In the genomic region with DNA sequence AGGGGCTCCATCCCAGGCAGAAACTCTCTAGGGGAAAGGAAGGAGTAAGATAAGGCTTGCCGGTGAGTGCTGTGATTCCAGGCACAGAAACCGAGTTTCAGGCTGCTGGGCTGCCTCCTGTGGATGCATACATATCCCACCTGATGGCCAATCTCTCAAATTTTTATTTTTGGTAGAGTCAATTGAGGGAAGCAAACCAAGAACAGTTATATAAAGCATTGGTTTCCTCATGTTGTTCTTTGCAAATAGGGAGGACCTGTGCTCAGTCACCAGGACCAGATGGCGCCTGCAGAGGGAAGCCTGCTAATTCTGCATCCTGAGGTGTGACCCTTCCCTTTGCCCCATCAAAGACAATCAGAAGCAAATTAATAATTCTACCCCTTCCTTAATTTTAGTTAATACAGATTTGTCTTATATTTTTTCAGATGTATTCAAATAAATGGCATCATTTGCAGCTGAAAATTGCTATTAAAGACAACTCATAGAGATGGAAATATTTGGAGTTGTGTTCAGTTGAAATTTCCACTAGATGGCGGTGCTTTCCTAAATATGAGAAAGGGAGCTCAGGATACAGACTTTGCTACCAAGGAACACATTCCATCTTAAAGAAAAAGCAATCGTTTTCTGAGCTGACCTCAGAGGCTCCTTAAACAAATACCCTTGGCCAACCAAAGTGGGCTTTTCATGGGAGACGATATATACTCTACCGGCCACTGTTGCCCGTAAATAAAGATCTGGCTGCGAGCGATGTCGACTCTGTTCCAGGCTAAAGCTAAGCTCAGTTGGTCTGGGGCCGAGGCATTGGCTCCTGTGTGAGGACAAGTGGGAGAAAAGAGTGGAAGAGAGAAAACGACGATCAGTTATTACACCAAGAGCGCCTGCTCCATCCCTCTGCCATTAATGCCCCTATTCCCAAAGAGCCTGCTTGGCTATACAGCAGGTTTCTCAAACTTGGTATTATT, we compare ENCODE assay signal across 8 cellular contexts.
DNase-seq lines count a peak whose midpoint lies in the region; ATAC-seq, FAIRE-seq and TF ChIP-seq lines count a peak whose summit lies in the region.

No MANE protein-coding gene starts in this region.

- H3K9me3 Mint-ChIP-seq in MCF 10A (ENCODE audit: unreplicated experiment) (no peaks in the 10 kb centered on the region), type B pancreatic cell (no peaks in the 10 kb centered on the region)

- H3K4me1 ChIP-seq in kidney (ENCODE audit: control insufficient read depth in 1 of 2, insufficient read depth in 1 of 2, low read depth in 1 of 2, low read length in 2 of 2) = no peaks in the 10 kb centered on the region

- no peak overlapping the region for H3K9ac ChIP-seq in kidney (ENCODE audit: low read length in 2 of 2)

- H3K27me3 Mint-ChIP-seq in MCF 10A (ENCODE audit: insufficient read depth, unreplicated experiment) (peaks cover 18% of the 10 kb centered on the region), type B pancreatic cell (peaks cover 5% of the 10 kb centered on the region)

- ATAC-seq in GM19372 (IDR thresholded peaks at IDR 0.05; ENCODE audit: low read depth, unreplicated experiment) (peak; percentile 62), HG03280 (IDR thresholded peaks at IDR 0.05; ENCODE audit: unreplicated experiment) (no peak), GM21825 (IDR thresholded peaks at IDR 0.05; ENCODE audit: unreplicated experiment) (no peak)

- FAIRE-seq in kidney (lab: Jason Lieb, UNC) = peak; percentile 68

- no peak overlapping the region for H3K27ac ChIP-seq in kidney (ENCODE audit: low read depth in 2 of 2, low read length in 2 of 2)

- H3K36me3 Mint-ChIP-seq in MCF 10A (ENCODE audit: insufficient read depth, unreplicated experiment) (no peaks in the 10 kb centered on the region), type B pancreatic cell (no peaks in the 10 kb centered on the region)

- peaks cover 0 to 10% of the 10 kb centered on the region in 2 donors for H3K36me3 ChIP-seq in kidney (ENCODE audit: control insufficient read depth in 1 of 2, insufficient read depth in 2 of 2, low read length in 2 of 2)

- no TSS peak for BruUV-seq in MCF 10A (replicated peaks; lab: Mats Ljungman, UMichigan)

- H3K27ac Mint-ChIP-seq in MCF 10A (ENCODE audit: low read depth, unreplicated experiment) (no peak overlapping the region), type B pancreatic cell (no peak overlapping the region)

- H3K4me1 Mint-ChIP-seq in MCF 10A (ENCODE audit: insufficient read depth, unreplicated experiment) = no peaks in the 10 kb centered on the region
- H3K4me1 Mint-ChIP-seq in type B pancreatic cell (ENCODE audit: unreplicated experiment) = no peaks in the 10 kb centered on the region

- TF ChIP-seq CTCF in MCF 10A (IDR thresholded peaks at IDR 0.05; ENCODE audit: unreplicated experiment) (peak; percentile 66), kidney (IDR thresholded peaks at IDR 0.05; ENCODE audit: borderline replicate concordance, extremely low read depth, insufficient read depth) (no peak), type B pancreatic cell (conservative IDR thresholded peaks at IDR 0.05) (peak; percentile 90)

- intact Hi-C loops in MCF 10A (cut with micrococcal nuclease) = loop anchor here (1.0 kb wide), 3 partner anchors 285 to 609 kb away; no protein-coding TSS in a partner anchor
- intact Hi-C loops in kidney (cut with DNase I) = loop anchor here (10.0 kb wide), 1 partner anchor 615 kb away; no protein-coding TSS in a partner anchor

- CTCF ChIA-PET in MCF 10A (lab: Yijun Ruan, JAX) = interaction anchor here (0.5 to 11.4 kb wide), 39 partner anchors 9 to 1385 kb away, joined by 3 to 214 read pairs (median 4); no protein-coding TSS in a partner anchor

- H3K4me3 ChIP-seq in kidney (ENCODE audit: low read length in 2 of 2) = no peak overlapping the region

- POLR2A ChIA-PET in MCF 10A (lab: Yijun Ruan, JAX) = interaction anchor here (1.0 to 1.2 kb wide), 2 partner anchors 208 to 610 kb away, joined by 3 to 4 read pairs; no protein-coding TSS in a partner anchor

- H3K4me3 Mint-ChIP-seq in MCF 10A (ENCODE audit: unreplicated experiment) (no peak overlapping the region), type B pancreatic cell (peak overlapping the region; percentile 44)

- no peaks in the 10 kb centered on the region for H3K9me3 ChIP-seq in kidney (ENCODE audit: control insufficient read depth in 1 of 2, low read length in 2 of 2)

- DNase-seq in CD1c-positive myeloid dendritic cell (ENCODE audit: extremely low spot score) (peak; percentile 55), NCI-H2171 (lab: John Stamatoyannopoulos, UW) (peak; percentile 5), MCF 10A (ENCODE audit: unreplicated experiment) (peak; percentile 64), kidney (no peak), type B pancreatic cell (ENCODE audit: extremely low spot score, unreplicated experiment) (no peak)

Comparison
In these comparisons a context has a peak if more than half of its experiments do, and no peak if none do; other contexts are left out.
1. DNase-seq: peak in CD1c-positive myeloid dendritic cell (single experiment), NCI-H2171 (single experiment) and MCF 10A (single experiment); none in kidney (single experiment) and type B pancreatic cell (single experiment).